In the genomic region with DNA sequence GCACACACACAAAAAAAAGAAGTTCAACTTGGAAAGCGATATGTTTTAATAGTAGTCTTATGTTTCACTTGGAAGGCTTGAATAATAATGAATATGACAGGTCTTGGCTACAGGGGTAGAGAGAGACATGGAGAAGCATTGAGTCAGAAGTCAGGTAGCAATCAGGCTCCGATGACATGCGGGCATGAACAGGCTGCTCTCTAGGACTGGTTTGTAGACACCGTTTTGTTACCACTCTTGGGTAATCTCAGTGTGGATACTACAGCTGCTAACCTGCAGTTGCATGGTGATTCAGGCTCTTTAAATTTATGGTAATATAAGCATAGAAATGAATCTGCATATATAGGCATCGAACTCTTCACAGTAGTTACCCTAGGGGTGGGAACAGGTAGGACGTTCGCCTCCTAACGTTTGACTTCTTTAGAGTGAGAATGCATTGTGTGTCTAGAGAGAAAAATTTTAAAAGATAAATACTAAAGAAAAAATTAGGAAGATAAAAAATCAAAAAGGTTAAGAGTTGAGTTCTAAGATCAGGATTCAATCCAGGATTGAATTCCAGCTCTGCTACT, we compare ENCODE assay signal across 1 cellular context.
TF ChIP-seq lines count a peak whose summit lies in the region.

No MANE protein-coding gene starts in this region.

TF ChIP-seq in H1, 55 proteins besides CTCF, POLR2A, EP300 and RAD21 (continued from another document):
- TF ChIP-seq, protein P1, sequence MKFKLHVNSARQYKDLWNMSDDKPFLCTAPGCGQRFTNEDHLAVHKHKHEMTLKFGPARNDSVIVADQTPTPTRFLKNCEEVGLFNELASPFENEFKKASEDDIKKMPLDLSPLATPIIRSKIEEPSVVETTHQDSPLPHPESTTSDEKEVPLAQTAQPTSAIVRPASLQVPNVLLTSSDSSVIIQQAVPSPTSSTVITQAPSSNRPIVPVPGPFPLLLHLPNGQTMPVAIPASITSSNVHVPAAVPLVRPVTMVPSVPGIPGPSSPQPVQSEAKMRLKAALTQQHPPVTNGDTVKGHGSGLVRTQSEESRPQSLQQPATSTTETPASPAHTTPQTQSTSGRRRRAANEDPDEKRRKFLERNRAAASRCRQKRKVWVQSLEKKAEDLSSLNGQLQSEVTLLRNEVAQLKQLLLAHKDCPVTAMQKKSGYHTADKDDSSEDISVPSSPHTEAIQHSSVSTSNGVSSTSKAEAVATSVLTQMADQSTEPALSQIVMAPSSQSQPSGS (IDR thresholded peaks at IDR 0.05; ENCODE audit: low read length): no peak
- TF ChIP-seq, protein P2, sequence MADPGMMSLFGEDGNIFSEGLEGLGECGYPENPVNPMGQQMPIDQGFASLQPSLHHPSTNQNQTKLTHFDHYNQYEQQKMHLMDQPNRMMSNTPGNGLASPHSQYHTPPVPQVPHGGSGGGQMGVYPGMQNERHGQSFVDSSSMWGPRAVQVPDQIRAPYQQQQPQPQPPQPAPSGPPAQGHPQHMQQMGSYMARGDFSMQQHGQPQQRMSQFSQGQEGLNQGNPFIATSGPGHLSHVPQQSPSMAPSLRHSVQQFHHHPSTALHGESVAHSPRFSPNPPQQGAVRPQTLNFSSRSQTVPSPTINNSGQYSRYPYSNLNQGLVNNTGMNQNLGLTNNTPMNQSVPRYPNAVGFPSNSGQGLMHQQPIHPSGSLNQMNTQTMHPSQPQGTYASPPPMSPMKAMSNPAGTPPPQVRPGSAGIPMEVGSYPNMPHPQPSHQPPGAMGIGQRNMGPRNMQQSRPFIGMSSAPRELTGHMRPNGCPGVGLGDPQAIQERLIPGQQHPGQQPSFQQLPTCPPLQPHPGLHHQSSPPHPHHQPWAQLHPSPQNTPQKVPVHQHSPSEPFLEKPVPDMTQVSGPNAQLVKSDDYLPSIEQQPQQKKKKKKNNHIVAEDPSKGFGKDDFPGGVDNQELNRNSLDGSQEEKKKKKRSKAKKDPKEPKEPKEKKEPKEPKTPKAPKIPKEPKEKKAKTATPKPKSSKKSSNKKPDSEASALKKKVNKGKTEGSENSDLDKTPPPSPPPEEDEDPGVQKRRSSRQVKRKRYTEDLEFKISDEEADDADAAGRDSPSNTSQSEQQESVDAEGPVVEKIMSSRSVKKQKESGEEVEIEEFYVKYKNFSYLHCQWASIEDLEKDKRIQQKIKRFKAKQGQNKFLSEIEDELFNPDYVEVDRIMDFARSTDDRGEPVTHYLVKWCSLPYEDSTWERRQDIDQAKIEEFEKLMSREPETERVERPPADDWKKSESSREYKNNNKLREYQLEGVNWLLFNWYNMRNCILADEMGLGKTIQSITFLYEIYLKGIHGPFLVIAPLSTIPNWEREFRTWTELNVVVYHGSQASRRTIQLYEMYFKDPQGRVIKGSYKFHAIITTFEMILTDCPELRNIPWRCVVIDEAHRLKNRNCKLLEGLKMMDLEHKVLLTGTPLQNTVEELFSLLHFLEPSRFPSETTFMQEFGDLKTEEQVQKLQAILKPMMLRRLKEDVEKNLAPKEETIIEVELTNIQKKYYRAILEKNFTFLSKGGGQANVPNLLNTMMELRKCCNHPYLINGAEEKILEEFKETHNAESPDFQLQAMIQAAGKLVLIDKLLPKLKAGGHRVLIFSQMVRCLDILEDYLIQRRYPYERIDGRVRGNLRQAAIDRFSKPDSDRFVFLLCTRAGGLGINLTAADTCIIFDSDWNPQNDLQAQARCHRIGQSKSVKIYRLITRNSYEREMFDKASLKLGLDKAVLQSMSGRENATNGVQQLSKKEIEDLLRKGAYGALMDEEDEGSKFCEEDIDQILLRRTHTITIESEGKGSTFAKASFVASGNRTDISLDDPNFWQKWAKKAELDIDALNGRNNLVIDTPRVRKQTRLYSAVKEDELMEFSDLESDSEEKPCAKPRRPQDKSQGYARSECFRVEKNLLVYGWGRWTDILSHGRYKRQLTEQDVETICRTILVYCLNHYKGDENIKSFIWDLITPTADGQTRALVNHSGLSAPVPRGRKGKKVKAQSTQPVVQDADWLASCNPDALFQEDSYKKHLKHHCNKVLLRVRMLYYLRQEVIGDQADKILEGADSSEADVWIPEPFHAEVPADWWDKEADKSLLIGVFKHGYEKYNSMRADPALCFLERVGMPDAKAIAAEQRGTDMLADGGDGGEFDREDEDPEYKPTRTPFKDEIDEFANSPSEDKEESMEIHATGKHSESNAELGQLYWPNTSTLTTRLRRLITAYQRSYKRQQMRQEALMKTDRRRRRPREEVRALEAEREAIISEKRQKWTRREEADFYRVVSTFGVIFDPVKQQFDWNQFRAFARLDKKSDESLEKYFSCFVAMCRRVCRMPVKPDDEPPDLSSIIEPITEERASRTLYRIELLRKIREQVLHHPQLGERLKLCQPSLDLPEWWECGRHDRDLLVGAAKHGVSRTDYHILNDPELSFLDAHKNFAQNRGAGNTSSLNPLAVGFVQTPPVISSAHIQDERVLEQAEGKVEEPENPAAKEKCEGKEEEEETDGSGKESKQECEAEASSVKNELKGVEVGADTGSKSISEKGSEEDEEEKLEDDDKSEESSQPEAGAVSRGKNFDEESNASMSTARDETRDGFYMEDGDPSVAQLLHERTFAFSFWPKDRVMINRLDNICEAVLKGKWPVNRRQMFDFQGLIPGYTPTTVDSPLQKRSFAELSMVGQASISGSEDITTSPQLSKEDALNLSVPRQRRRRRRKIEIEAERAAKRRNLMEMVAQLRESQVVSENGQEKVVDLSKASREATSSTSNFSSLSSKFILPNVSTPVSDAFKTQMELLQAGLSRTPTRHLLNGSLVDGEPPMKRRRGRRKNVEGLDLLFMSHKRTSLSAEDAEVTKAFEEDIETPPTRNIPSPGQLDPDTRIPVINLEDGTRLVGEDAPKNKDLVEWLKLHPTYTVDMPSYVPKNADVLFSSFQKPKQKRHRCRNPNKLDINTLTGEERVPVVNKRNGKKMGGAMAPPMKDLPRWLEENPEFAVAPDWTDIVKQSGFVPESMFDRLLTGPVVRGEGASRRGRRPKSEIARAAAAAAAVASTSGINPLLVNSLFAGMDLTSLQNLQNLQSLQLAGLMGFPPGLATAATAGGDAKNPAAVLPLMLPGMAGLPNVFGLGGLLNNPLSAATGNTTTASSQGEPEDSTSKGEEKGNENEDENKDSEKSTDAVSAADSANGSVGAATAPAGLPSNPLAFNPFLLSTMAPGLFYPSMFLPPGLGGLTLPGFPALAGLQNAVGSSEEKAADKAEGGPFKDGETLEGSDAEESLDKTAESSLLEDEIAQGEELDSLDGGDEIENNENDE (IDR thresholded peaks at IDR 0.05; ENCODE audit: insufficient replicate concordance, low read length): no peak
- TF ChIP-seq SP1 (IDR thresholded peaks at IDR 0.05; ENCODE audit: low read depth, low read length) (no peak), BCL11A (IDR thresholded peaks at IDR 0.05; ENCODE audit: low read depth in 2 of 2, low read length in 2 of 2) (no peak), JUN (IDR thresholded peaks at IDR 0.05; ENCODE audit: low read depth, low read length) (no peak), RNF2 (IDR thresholded peaks at IDR 0.05; ENCODE audit: borderline replicate concordance, low read depth, low read length, missing control alignments, poor library complexity, severe bottlenecking) (no peak)
- TF ChIP-seq, protein P3, sequence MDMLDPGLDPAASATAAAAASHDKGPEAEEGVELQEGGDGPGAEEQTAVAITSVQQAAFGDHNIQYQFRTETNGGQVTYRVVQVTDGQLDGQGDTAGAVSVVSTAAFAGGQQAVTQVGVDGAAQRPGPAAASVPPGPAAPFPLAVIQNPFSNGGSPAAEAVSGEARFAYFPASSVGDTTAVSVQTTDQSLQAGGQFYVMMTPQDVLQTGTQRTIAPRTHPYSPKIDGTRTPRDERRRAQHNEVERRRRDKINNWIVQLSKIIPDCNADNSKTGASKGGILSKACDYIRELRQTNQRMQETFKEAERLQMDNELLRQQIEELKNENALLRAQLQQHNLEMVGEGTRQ (IDR thresholded peaks at IDR 0.05; ENCODE audit: low read length): no peak
